ENCODE assay signal across 16 cellular contexts in genomic region chr9:134474058-134474370, GRCh38.
DNase-seq lines count a peak whose midpoint lies in the region; ATAC-seq lines count a peak whose summit lies in the region.
"Had no signal": no experiment of that assay in that cellular context is flagged by ENCODE, and none has a peak within 500 bp of the region (broad histone marks: within the 10 kb centered on the region; RNA-seq: fewer than 3 reads in every experiment).

No MANE protein-coding gene starts in this region.

- peak overlapping the region; percentile 31; the same call in 1 of the 2 replicates for H3K4me3 ChIP-seq in BLaER1
- H3K4me3 ChIP-seq: mucosa of descending colon, spleen had no signal

- POLR2A ChIA-PET in activated CD4-positive, alpha-beta T cell treated with anti-CD3 and anti-CD28 coated beads for 36 hours (lab: Charles Lee) = no interaction called here

- in situ Hi-C loops in G401 (cut with HindIII; ENCODE audit: low sequenced_read_pairs) = no loop called here

- intact Hi-C loops in left cardiac atrium (cut with DNase I) = no loop called here
- intact Hi-C loops in sciatic nerve (cut with DNase I) = no loop called here
- intact Hi-C loops in activated CD4-positive, alpha-beta T cell treated with anti-CD3 and anti-CD28 coated beads for 36 hours (cut with DNase I, micrococcal nuclease) = no loop called here

- H3K4me3 Mint-ChIP-seq in activated CD4-positive, alpha-beta T cell treated with anti-CD3 and anti-CD28 coated beads for 36 hours = no peak overlapping the region
- H3K4me3 Mint-ChIP-seq: activated CD4-positive, alpha-beta T cell treated with anti-CD3 and anti-CD28 coated beads, Interleukin-2, amount 10 ng/mL, durations not matched to agents 7 days and 5 days; CD4-positive, alpha-beta memory T cell; dendritic cell treated with granulocyte-macrophage colony-stimulating factor and Interleukin-4, amounts not matched to agents 40 ng/mL and 50 ng/mL, for 4 days had no signal

- CTCF ChIA-PET in activated CD4-positive, alpha-beta T cell treated with anti-CD3 and anti-CD28 coated beads for 36 hours (lab: Charles Lee) = no interaction called here

- peak overlapping the region; percentile 95 for H3K4me2 ChIP-seq in BLaER1

- no peaks in the 10 kb centered on the region for H3K36me3 Mint-ChIP-seq in activated CD4-positive, alpha-beta T cell treated with anti-CD3 and anti-CD28 coated beads for 36 hours (ENCODE audit: low read depth)
- H3K36me3 Mint-ChIP-seq: CD4-positive, alpha-beta memory T cell had no signal

- H3K9ac ChIP-seq in BLaER1 = peak overlapping the region; percentile 93

- peaks cover 83% of the 10 kb centered on the region for H3K4me1 ChIP-seq in BLaER1

- H3K4me1 Mint-ChIP-seq in activated CD4-positive, alpha-beta T cell treated with anti-CD3 and anti-CD28 coated beads for 36 hours = peaks cover 5% of the 10 kb centered on the region
- H3K4me1 Mint-ChIP-seq: CD4-positive, alpha-beta memory T cell had no signal

- peak; percentile 68 to 77 for ATAC-seq in left cardiac atrium
- ATAC-seq in sciatic nerve = peak; percentile 67
- no peak for ATAC-seq in activated CD4-positive, alpha-beta T cell treated with anti-CD3 and anti-CD28 coated beads for 36 hours

- peak; percentile 60 for DNase-seq in astrocyte of the hippocampus (ENCODE audit: low read depth, low spot score)
- peak; percentile 61 for DNase-seq in left cardiac atrium
- no peak for DNase-seq in sciatic nerve (ENCODE audit: low spot score)
- no peak for DNase-seq in NCI-H2029 (lab: John Stamatoyannopoulos, UW)
- DNase-seq in activated CD4-positive, alpha-beta T cell treated with anti-CD3 and anti-CD28 coated beads for 36 hours = no peak
- no peak for DNase-seq in G401 (ENCODE audit: low spot score)
- no peak for DNase-seq in anterior cingulate cortex (lab: John Stamatoyannopoulos, UW)
- DNase-seq: activated CD4-positive, alpha-beta T cell treated with anti-CD3 and anti-CD28 coated beads, Interleukin-2, amount 10 ng/mL, durations not matched to agents 7 days and 5 days; activated gamma-delta T cell treated with Interleukin-2 at 50 U/mL for 16 hours; CD4-positive, alpha-beta memory T cell; hypothalamus; NCI-H1436; spleen had no signal

- H3K27ac Mint-ChIP-seq in activated CD4-positive, alpha-beta T cell treated with anti-CD3 and anti-CD28 coated beads for 36 hours = no peak overlapping the region
- H3K27ac Mint-ChIP-seq: activated CD4-positive, alpha-beta T cell treated with anti-CD3 and anti-CD28 coated beads, Interleukin-2, amount 10 ng/mL, durations not matched to agents 7 days and 5 days; dendritic cell treated with granulocyte-macrophage colony-stimulating factor and Interleukin-4, amounts not matched to agents 40 ng/mL and 50 ng/mL, for 4 days had no signal

- no peaks in the 10 kb centered on the region for H3K27me3 ChIP-seq in BLaER1
- H3K27me3 ChIP-seq: spleen had no signal

- H3K9me3 ChIP-seq in BLaER1 = peaks cover 4% of the 10 kb centered on the region; the same call in 1 of the 2 replicates
- H3K9me3 ChIP-seq: mucosa of descending colon had no signal

- no peaks in the 10 kb centered on the region for H3K27me3 Mint-ChIP-seq in activated CD4-positive, alpha-beta T cell treated with anti-CD3 and anti-CD28 coated beads for 36 hours
- H3K27me3 Mint-ChIP-seq: activated CD4-positive, alpha-beta T cell treated with anti-CD3 and anti-CD28 coated beads, Interleukin-2, amount 10 ng/mL, durations not matched to agents 7 days and 5 days; CD4-positive, alpha-beta memory T cell had no signal

- no peaks in the 10 kb centered on the region for H3K9me3 Mint-ChIP-seq in activated CD4-positive, alpha-beta T cell treated with anti-CD3 and anti-CD28 coated beads for 36 hours (ENCODE audit: low read depth)
- H3K9me3 Mint-ChIP-seq: activated CD4-positive, alpha-beta T cell treated with anti-CD3 and anti-CD28 coated beads, Interleukin-2, amount 10 ng/mL, durations not matched to agents 7 days and 5 days; CD4-positive, alpha-beta memory T cell; dendritic cell treated with granulocyte-macrophage colony-stimulating factor and Interleukin-4, amounts not matched to agents 40 ng/mL and 50 ng/mL, for 4 days had no signal

- no peaks in the 10 kb centered on the region for H4K20me1 ChIP-seq in BLaER1

- H3K36me3 ChIP-seq in BLaER1 = no peaks in the 10 kb centered on the region
- H3K36me3 ChIP-seq: spleen had no signal

- peak overlapping the region; percentile 99 for H3K27ac ChIP-seq in BLaER1

Comparison
In these comparisons a context has a peak if more than half of its experiments do, and no peak if none do; other contexts are left out.
1. DNase-seq: peak in astrocyte of the hippocampus (single experiment) and left cardiac atrium (single experiment); none in sciatic nerve (single experiment), NCI-H2029 (single experiment), activated CD4-positive, alpha-beta T cell treated with anti-CD3 and anti-CD28 coated beads for 36 hours (single experiment), G401 (single experiment) and anterior cingulate cortex (0 of 58).